Comparison of ENCODE assay signal across 1 cellular context in the genomic region with DNA sequence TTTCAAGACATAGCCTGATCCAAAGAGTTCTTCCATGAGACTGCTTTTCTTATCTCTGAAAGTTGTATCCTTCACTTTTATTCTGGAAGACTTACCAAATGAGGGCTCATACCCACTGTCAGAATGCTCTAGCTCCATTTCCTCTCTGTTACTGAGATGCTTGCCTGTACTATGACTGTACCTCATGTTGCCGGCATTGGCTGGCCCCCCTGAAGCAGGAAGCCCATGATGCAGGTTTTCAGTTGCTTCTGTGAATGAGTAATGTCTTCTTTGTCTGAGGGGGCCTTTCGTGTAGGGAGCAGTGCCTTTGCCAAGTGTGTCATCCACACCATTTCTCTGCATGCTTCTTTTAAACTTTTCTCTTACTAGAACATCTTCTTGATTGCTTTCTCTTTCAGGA.
TF ChIP-seq lines count a peak whose summit lies in the region.

No MANE protein-coding gene starts in this region.

TF ChIP-seq in GM12878, 131 proteins besides CTCF, POLR2A, EP300 and RAD21:
- TF ChIP-seq SMAD5 (IDR thresholded peaks at IDR 0.05; ENCODE audit: low read depth) (no peak), CBX5 (IDR thresholded peaks at IDR 0.05; ENCODE audit: low read depth) (peak; percentile 68; the same call in 1 of the 2 replicates)
